In genomic region chr21:28671549-28672195, GRCh38 we compare ENCODE assay signal across 13 cellular contexts.
"Had no signal": no experiment of that assay in that cellular context is flagged by ENCODE, and none has a peak within 500 bp of the region (broad histone marks: within the 10 kb centered on the region; RNA-seq: fewer than 3 reads in every experiment).

No MANE protein-coding gene starts in this region.

- H3K36me3 Mint-ChIP-seq: brain had no signal

- H3K4me3 ChIP-seq: left ventricle myocardium inferior, pancreas, smooth muscle cell, tibial nerve had no signal

- H3K4me2 ChIP-seq: smooth muscle cell had no signal

- H3K27ac Mint-ChIP-seq: brain; dendritic cell treated with granulocyte-macrophage colony-stimulating factor and Interleukin-4, amounts not matched to agents 40 ng/mL and 50 ng/mL, for 4 days; memory B cell had no signal

- H3K9me3 ChIP-seq: left ventricle myocardium inferior, pancreas, tibial nerve had no signal

- H3K27me3 ChIP-seq: pancreas, tibial nerve had no signal

- H3K4me1 ChIP-seq: pancreas had no signal

- H3K4me1 Mint-ChIP-seq: brain, neural crest cell had no signal

- H3K27me3 Mint-ChIP-seq: dendritic cell treated with granulocyte-macrophage colony-stimulating factor and Interleukin-4, amounts not matched to agents 40 ng/mL and 50 ng/mL, for 4 days had no signal

- ATAC-seq: activated CD4-positive, CD25-positive, alpha-beta regulatory T cell treated with anti-CD3 and anti-CD28 coated beads, Interleukin-2, amount 50 U/mL, for 24 hours; pancreas had no signal

- H3K36me3 ChIP-seq: left ventricle myocardium inferior, pancreas, tibial nerve had no signal

- H3K4me3 Mint-ChIP-seq: brain; dendritic cell treated with granulocyte-macrophage colony-stimulating factor and Interleukin-4, amounts not matched to agents 40 ng/mL and 50 ng/mL, for 4 days; memory B cell; neural crest cell had no signal

- H3K27ac ChIP-seq: left ventricle myocardium inferior, pancreas, tibial nerve had no signal

- DNase-seq: activated naive CD4-positive, alpha-beta T cell treated with anti-CD3 and anti-CD28 coated beads, Interleukin-2, amount 50 U/mL, for 16 hours; amygdala; islet precursor cell; left ventricle myocardium inferior; pancreas; retina had no signal
